9 cellular contexts compared by ENCODE assay signal in genomic region chr15:64645995-64646394, GRCh38.
"Had no signal": no experiment of that assay in that cellular context is flagged by ENCODE, and none has a peak within 500 bp of the region (broad histone marks: within the 10 kb centered on the region; RNA-seq: fewer than 3 reads in every experiment).

No MANE protein-coding gene starts in this region.

- ATAC-seq: GM23338, HepG2 had no signal

- H2AFZ ChIP-seq: GM23338 had no signal

- H3K27me3 Mint-ChIP-seq: IgD-negative memory B cell had no signal

- H3K4me2 ChIP-seq: GM23338 had no signal

- FAIRE-seq: H1, H54, HepG2 had no signal

- H3K4me3 ChIP-seq: GM23338 had no signal

- H3K27ac Mint-ChIP-seq: GM23338, H9, HFFc6, IgD-negative memory B cell had no signal

- DNase-seq: H9, HCEC 1CT, HFFc6 had no signal

- H3K27ac ChIP-seq: HL-60 had no signal

- H3K9me3 Mint-ChIP-seq: GM23338, H9, HFFc6, IgD-negative memory B cell had no signal

- H3K4me3 Mint-ChIP-seq: GM23338, H9, HFFc6, IgD-negative memory B cell had no signal
